ENCODE assay signal across 8 cellular contexts in the genomic region with DNA sequence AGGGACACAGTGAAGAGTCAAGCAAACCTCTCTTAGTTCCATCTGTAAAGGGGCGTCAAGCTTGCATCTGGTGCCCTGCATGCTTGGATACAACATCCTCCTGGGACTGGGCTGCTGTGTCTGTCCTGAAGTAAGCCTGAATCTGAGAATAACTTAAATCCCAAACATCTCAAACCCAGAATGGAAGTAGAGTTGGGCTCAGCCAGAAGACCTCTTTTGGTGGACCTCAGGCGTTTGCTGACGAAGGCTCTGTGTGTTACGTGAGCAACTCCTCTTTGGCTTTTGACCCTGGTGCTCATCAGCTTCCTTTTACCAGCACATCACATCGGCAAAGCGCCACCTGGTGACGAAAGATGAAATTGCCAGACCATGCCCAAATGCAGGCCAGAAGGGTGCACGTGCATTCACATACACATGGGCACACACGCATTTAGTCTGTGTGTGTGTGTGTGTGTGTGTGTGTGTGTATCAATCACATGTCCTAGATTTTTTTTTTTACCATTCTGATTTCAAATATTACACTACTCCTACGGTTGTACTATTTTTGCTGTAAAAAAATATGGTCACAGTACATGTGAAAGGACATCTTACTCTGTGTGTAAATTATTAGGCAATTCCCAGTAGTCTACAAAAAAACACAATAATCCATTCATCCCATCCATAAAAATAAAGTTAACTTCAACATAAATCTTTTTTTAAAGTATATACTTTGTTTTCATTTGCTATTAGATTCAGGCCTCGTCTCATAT.
DNase-seq lines count a peak whose midpoint lies in the region; ATAC-seq lines count a peak whose summit lies in the region.

No MANE protein-coding gene starts in this region.

- DNase-seq in GM04504 (ENCODE audit: low read depth) (peak; percentile 68), NCI-H526 treated with DMSO at 0.1 percent for 48 hours (lab: John Stamatoyannopoulos, UW) (peak; percentile 76), cerebellar cortex (ENCODE audit: low spot score) (peak; percentile 88), left kidney (ENCODE audit: low read depth, low spot score) (peak; percentile 95)
- peak; percentile 86 for DNase-seq in activated CD4-positive, alpha-beta T cell treated with anti-CD3 and anti-CD28 coated beads for 1 hour
- peak; percentile 94 for DNase-seq in stimulated activated CD4-positive, alpha-beta T cell treated with anti-CD3 and anti-CD28 coated beads, Interleukin-4, amount 100 ng/mL, for 1 hour

- ATAC-seq in HG03460 (IDR thresholded peaks at IDR 0.05; ENCODE audit: unreplicated experiment) (peak; percentile 58), GM18873 (IDR thresholded peaks at IDR 0.05; ENCODE audit: low FRiP score, unreplicated experiment) (no peak)
